9 cellular contexts compared by ENCODE assay signal in genomic region chr12:47757840-47758583, GRCh38. TPM values are rescaled to one million over a fixed set of nuclear protein-coding genes. Genes with fewer than 3 reads are reported as not detected.
DNase-seq lines count a peak whose midpoint lies in the region; ATAC-seq and TF ChIP-seq lines count a peak whose summit lies in the region.
"Had no signal": no experiment of that assay in that cellular context is flagged by ENCODE, and none has a peak within 500 bp of the region (broad histone marks: within the 10 kb centered on the region; RNA-seq: fewer than 3 reads in every experiment).

No MANE protein-coding gene starts in this region.

- H3K36me3 Mint-ChIP-seq in activated CD4-positive, alpha-beta T cell treated with anti-CD3 and anti-CD28 coated beads, Interleukin-2, amount 10 ng/mL, durations not matched to agents 24 days and 14 days (ENCODE audit: low read depth) = no peaks in the 10 kb centered on the region

- peak overlapping the region; percentile 41 for H3K27ac Mint-ChIP-seq in activated CD4-positive, alpha-beta T cell treated with anti-CD3 and anti-CD28 coated beads, Interleukin-2, amount 10 ng/mL, durations not matched to agents 24 days and 14 days

- H3K27me3 Mint-ChIP-seq in activated CD4-positive, alpha-beta T cell treated with anti-CD3 and anti-CD28 coated beads, Interleukin-2, amount 10 ng/mL, durations not matched to agents 24 days and 14 days = peaks cover 2% of the 10 kb centered on the region

- H3K4me1 Mint-ChIP-seq in activated CD4-positive, alpha-beta T cell treated with anti-CD3 and anti-CD28 coated beads, Interleukin-2, amount 10 ng/mL, durations not matched to agents 24 days and 14 days = peaks cover 58% of the 10 kb centered on the region

- ATAC-seq in lower lobe of right lung (peak in 1 of 2 donors; percentile 22), GM21526 (IDR thresholded peaks at IDR 0.05; ENCODE audit: low FRiP score, unreplicated experiment) (no peak)

- TF ChIP-seq CTCF in choroid plexus epithelial cell (conservative IDR thresholded peaks at IDR 0.05; ENCODE audit: low read depth, low read length) (no peak), lower lobe of right lung (IDR thresholded peaks at IDR 0.05) (no peak), tibial artery (IDR thresholded peaks at IDR 0.05) (no peak)

- H3K4me3 ChIP-seq in choroid plexus epithelial cell (ENCODE audit: low read depth, low read length) (peak overlapping the region; percentile 67), lower lobe of right lung (peak overlapping the region; percentile 68), tibial artery (peak overlapping the region; percentile 58 to 79)

- H3K27ac ChIP-seq in lower lobe of right lung (peak overlapping the region; percentile 84), tibial artery (peak overlapping the region; percentile 77 to 83)

- H3K4me1 ChIP-seq in lower lobe of right lung (peaks cover 58% of the 10 kb centered on the region), tibial artery (peaks cover 0 to 70% (median 59%) of the 10 kb centered on the region in 4 donors)

- H3K36me3 ChIP-seq in lower lobe of right lung = no peaks in the 10 kb centered on the region
- no peaks in the 10 kb centered on the region for H3K36me3 ChIP-seq in tibial artery

- no peaks in the 10 kb centered on the region for H3K9me3 ChIP-seq in lower lobe of right lung
- no peaks in the 10 kb centered on the region for H3K9me3 ChIP-seq in tibial artery

- intact Hi-C loops in activated CD4-positive, alpha-beta T cell treated with anti-CD3 and anti-CD28 coated beads, Interleukin-2, amount 10 ng/mL, durations not matched to agents 24 days and 14 days (cut with micrococcal nuclease) = loop anchor here (2.0 to 5.0 kb wide), 3 partner anchors 15 to 1491 kb away; partner anchors contain the start of gene SLC38A1
- intact Hi-C loops in lower lobe of right lung (cut with DNase I) (no loop called here), tibial artery (cut with DNase I; ENCODE audit: low total_unique reads) (no loop called here)

- peak overlapping the region; percentile 68 for H3K4me3 Mint-ChIP-seq in activated CD4-positive, alpha-beta T cell treated with anti-CD3 and anti-CD28 coated beads, Interleukin-2, amount 10 ng/mL, durations not matched to agents 24 days and 14 days

- no peaks in the 10 kb centered on the region for H3K9me3 Mint-ChIP-seq in activated CD4-positive, alpha-beta T cell treated with anti-CD3 and anti-CD28 coated beads, Interleukin-2, amount 10 ng/mL, durations not matched to agents 24 days and 14 days

- H3K27me3 ChIP-seq in lower lobe of right lung (ENCODE audit: low read depth) (no peaks in the 10 kb centered on the region), tibial artery (no peaks in the 10 kb centered on the region)

- DNase-seq in activated CD4-positive, alpha-beta T cell treated with anti-CD3 and anti-CD28 coated beads, Interleukin-2, amount 10 ng/mL, durations not matched to agents 24 days and 14 days = no peak
- no peak for DNase-seq in activated CD4-positive, alpha-beta T cell treated with anti-CD3 and anti-CD28 coated beads for 48 hours
- DNase-seq in choroid plexus epithelial cell (ENCODE audit: low read depth) = no peak
- peak; percentile 73 for DNase-seq in lower lobe of right lung
- DNase-seq in tibial artery = no peak
- no peak for DNase-seq in A172 (ENCODE audit: low spot score)
- no peak for DNase-seq in NCI-H2029 treated with DMSO at 0.1 percent for 48 hours (lab: John Stamatoyannopoulos, UW)

RNA-seq across cellular contexts. Expression of gene RAPGEF3, which starts 0.7 kb away (rescaled TPM):
- total RNA-seq in activated CD4-positive, alpha-beta T cell treated with anti-CD3 and anti-CD28 coated beads, Interleukin-2, amount 10 ng/mL, durations not matched to agents 24 days and 14 days = 3.6 and 4.5 TPM in 2 replicates
- 44.5 TPM for total RNA-seq in lower lobe of right lung
- total RNA-seq in A172 (2014; rRNA removed; shearing (Covaris generic)) = 1.3 and 1.4 TPM in 2 replicates

RNA-seq across cellular contexts. Expression of gene SLC48A1, which starts 15.0 kb away (rescaled TPM):
- 10.7 and 12.3 TPM in 2 replicates for total RNA-seq in activated CD4-positive, alpha-beta T cell treated with anti-CD3 and anti-CD28 coated beads, Interleukin-2, amount 10 ng/mL, durations not matched to agents 24 days and 14 days
- 39.9 TPM for total RNA-seq in lower lobe of right lung
- total RNA-seq in A172 (2014; rRNA removed; shearing (Covaris generic)) = 4.3 and 10.0 TPM in 2 replicates

RNA-seq across cellular contexts. Expression of gene ENDOU, which starts 32.7 kb away (rescaled TPM):
- 0.09 TPM in 1 of 2 replicates, not detected in the other for total RNA-seq in activated CD4-positive, alpha-beta T cell treated with anti-CD3 and anti-CD28 coated beads, Interleukin-2, amount 10 ng/mL, durations not matched to agents 24 days and 14 days
- not detected for total RNA-seq in lower lobe of right lung
- total RNA-seq in A172 (2014; rRNA removed; shearing (Covaris generic)) = not detected in 2 replicates
- total RNA-seq: M059J had no signal

RNA-seq across cellular contexts. Expression of gene RPAP3, which starts 52.2 kb away (rescaled TPM):
- 63.4 and 67.3 TPM in 2 replicates for total RNA-seq in activated CD4-positive, alpha-beta T cell treated with anti-CD3 and anti-CD28 coated beads, Interleukin-2, amount 10 ng/mL, durations not matched to agents 24 days and 14 days
- total RNA-seq in lower lobe of right lung = 20.2 TPM
- total RNA-seq in A172 (2014; rRNA removed; shearing (Covaris generic)) = 27.7 and 44.8 TPM in 2 replicates
